In genomic region chr17:6435051-6435450, GRCh38 we compare ENCODE assay signal across 24 cellular contexts. TPM values are rescaled to one million over a fixed set of nuclear protein-coding genes. Genes with fewer than 3 reads are reported as not detected.
A peak's percentile ranks its signal among the peaks of the same experiment; 100 is the strongest.
DNase-seq lines count a peak whose midpoint lies in the region; ATAC-seq, FAIRE-seq and TF ChIP-seq lines count a peak whose summit lies in the region.
"Had no signal": no experiment of that assay in that cellular context is flagged by ENCODE, and none has a peak within 500 bp of the region (broad histone marks: within the 10 kb centered on the region; RNA-seq: fewer than 3 reads in every experiment).

AIPL1 (minus strand) TSS chr17:6435121; CDS start chr17:6435104, 17 bp downstream.

- 89% methylated on average over 16 of the region's 16 CpGs for WGBS in HUES64
- 87% methylated on average over 16 of the region's 16 CpGs; no CpG with 5 or more reads in 1 of the 2 experiments for WGBS in H1 (ENCODE audit: extremely low coverage in 1 of 2, insufficient coverage in 1 of 2, insufficient read length in 1 of 2, insufficient replicate concordance in 2 of 2, low coverage in 1 of 2, low lambda C conversion rate in 2 of 2, missing lambda C conversion rate in 1 of 2), 2 experiments

- H2BK5ac ChIP-seq in H1 (ENCODE audit: low read depth, low read length), result no peak within 1 kb of the TSS; the same call in 1 of the 2 replicates

- H3K23me2 ChIP-seq in H1 (ENCODE audit: low read depth, low read length), result no peaks in the 10 kb centered on the region

- no peak within 1 kb of the TSS for H3K4me2 ChIP-seq in H1 (ENCODE audit: insufficient read depth in 1 of 2, low read depth in 2 of 2, low read length in 2 of 2)
- no peak within 1 kb of the TSS for H3K4me2 ChIP-seq in osteoblast (ENCODE audit: insufficient read depth, low read length)
- H3K4me2 ChIP-seq: BLaER1 had no signal

- H2BK12ac ChIP-seq in H1 (ENCODE audit: low read depth, low read length), result 0 out of 2 replicates have a peak within 1 kb of the TSS, but pooled peaks have one; percentile 27

- no peak for ATAC-seq in GM21526 (IDR thresholded peaks at IDR 0.05; ENCODE audit: low FRiP score, unreplicated experiment)
- ATAC-seq: K562 had no signal

- H4K20me1 ChIP-seq in H1 (replicated peaks in 1 of 2; ENCODE audit: control insufficient read depth in 1 of 2, insufficient read depth in 2 of 2, low read length in 2 of 2), result no peaks in the 10 kb centered on the region
- H4K20me1 ChIP-seq in osteoblast (ENCODE audit: insufficient read depth, low read length), result no peaks in the 10 kb centered on the region
- H4K20me1 ChIP-seq: BLaER1 had no signal

- H3K14ac ChIP-seq in H1 (ENCODE audit: insufficient read length), result no peak within 1 kb of the TSS

- FAIRE-seq in D721Med (lab: Jason Lieb, UNC) (no peak), H1 (lab: Jason Lieb, UNC) (no peak)
- FAIRE-seq: G401.6, H54, K562 had no signal

- H3K36me3 ChIP-seq in HUES64 (ENCODE audit: insufficient read depth, low read length) (no peaks in the 10 kb centered on the region), H1 (ENCODE audit: control insufficient read depth in 2 of 4, insufficient read depth in 4 of 4, low read length in 3 of 4) (no peaks in the 10 kb centered on the region), osteoblast (ENCODE audit: insufficient read depth, low read length) (no peaks in the 10 kb centered on the region)
- H3K36me3 ChIP-seq: BLaER1 had no signal

- POLR2A ChIA-PET in H1 (lab: Charles Lee; ENCODE audit: partially characterized antibody), result interaction anchor here (1.0 to 2.0 kb wide), 4 partner anchors 9 to 949 kb away, joined by 3 to 6 read pairs (median 3); partner anchors contain the start of genes DERL2, MIS12 and PIMREG

- CTCF ChIA-PET in H1 (lab: Charles Lee; ENCODE audit: partially characterized antibody), result interaction anchor here (0.8 to 5.3 kb wide), 18 partner anchors 12 to 843 kb away, joined by 3 to 60 read pairs (median 4); no protein-coding TSS in a partner anchor

- H4K8ac ChIP-seq in H1 (ENCODE audit: extremely low read depth, insufficient read depth, low read length), result peak within 1 kb of the TSS; percentile 47

- no peak within 1 kb of the TSS for H2BK120ac ChIP-seq in H1 (replicated peaks; ENCODE audit: low read depth, low read length)

- H2AK5ac ChIP-seq in H1 (ENCODE audit: low read depth, low read length), result no peak within 1 kb of the TSS

- peak within 1 kb of the TSS; percentile 24; the same call in 1 of the 2 replicates for H3K18ac ChIP-seq in H1 (ENCODE audit: extremely low read depth, low read length)

- H2AFZ ChIP-seq in H1 (ENCODE audit: low read length) (peak within 1 kb of the TSS; percentile 9; the same call in 1 of the 2 replicates), osteoblast (ENCODE audit: low read length) (no peak within 1 kb of the TSS)

- no peak for TF ChIP-seq EP300 in H1 (IDR thresholded peaks at IDR 0.05; ENCODE audit: borderline replicate concordance in 1 of 2, low read depth in 2 of 2, low read length in 2 of 2)

- H3K4ac ChIP-seq in H1 (replicated peaks; ENCODE audit: insufficient read length, low read depth, low read length), result no peak within 1 kb of the TSS

- no peak for TF ChIP-seq POLR2A in H1 (IDR thresholded peaks at IDR 0.05; ENCODE audit: control extremely low read depth in 1 of 2, low read depth in 2 of 2, low read length in 2 of 2)

- no peak within 1 kb of the TSS for H4K5ac ChIP-seq in H1 (ENCODE audit: insufficient read length, low read depth, low read length)

- no peaks in the 10 kb centered on the region for H3K27me3 ChIP-seq in HUES64 (ENCODE audit: insufficient read depth, low read length)
- H3K27me3 ChIP-seq in H1 (replicated peaks in 1 of 4; ENCODE audit: control insufficient read depth in 3 of 4, extremely low read depth in 1 of 4, insufficient read depth in 3 of 4, low read length in 3 of 4), result no peaks in the 10 kb centered on the region
- peaks cover 27% of the 10 kb centered on the region for H3K27me3 ChIP-seq in osteoblast (ENCODE audit: insufficient read depth, low read length)
- H3K27me3 ChIP-seq: BLaER1 had no signal

- H3K56ac ChIP-seq in H1 (replicated peaks; ENCODE audit: insufficient read length, low read depth, low read length), result no peak within 1 kb of the TSS

- H3K4me1 ChIP-seq in HUES64 (ENCODE audit: insufficient read depth, low read length) (peaks cover 17% of the 10 kb centered on the region), H1 (replicated peaks in 1 of 4; ENCODE audit: control insufficient read depth in 3 of 4, insufficient read depth in 4 of 4, low read length in 3 of 4) (peaks cover 2 to 16% (median 5%) of the 10 kb centered on the region in 4 experiments), osteoblast (ENCODE audit: insufficient read depth, low read length) (no peaks in the 10 kb centered on the region)
- H3K4me1 ChIP-seq: BLaER1 had no signal

- TF ChIP-seq CTCF in D721Med (IDR thresholded peaks at IDR 0.05; ENCODE audit: insufficient read depth, missing control alignments) (no peak), H1 (IDR thresholded peaks at IDR 0.05; ENCODE audit: control extremely low read depth in 1 of 3, insufficient read depth in 1 of 3, low read depth in 1 of 3, low read length in 3 of 3) (no peak), osteoblast (IDR thresholded peaks at IDR 0.05; ENCODE audit: extremely low read depth, low read depth, low read length) (no peak)

- H3K9ac ChIP-seq in HUES64 (ENCODE audit: low read depth, low read length) (peak within 1 kb of the TSS; percentile 36; the same call in 1 of the 2 replicates), H1 (replicated peaks in 1 of 4; ENCODE audit: extremely low read depth in 1 of 4, low read depth in 3 of 4, low read length in 3 of 4) (no peak within 1 kb of the TSS)
- H3K9ac ChIP-seq: BLaER1 had no signal

- peak; percentile 75 for DNase-seq in D721Med (ENCODE audit: insufficient read length, low spot score)
- DNase-seq in H1 (ENCODE audit: low read depth in 1 of 2, low spot score in 2 of 2), result no peak
- DNase-seq in osteoblast (ENCODE audit: insufficient read length, low spot score, missing footprints), result peak; percentile 51
- no peak for DNase-seq in activated T-cell treated with anti-CD3 and anti-CD28 coated beads, Interleukin-2, amount 50 U/mL, for 48 hours
- DNase-seq in SHP77 (lab: John Stamatoyannopoulos, UW), result no peak
- DNase-seq: CD4-positive, CD25-positive, alpha-beta regulatory T cell; Kasumi-1; NCI-H1105; NCI-H1436 treated with DMSO at 0.1 percent for 48 hours; NCI-H2029; NCI-H446; NCI-H524 treated with DMSO at 0.1 percent for 48 hours; NCI-H774; RPMI8226; SHP77 treated with DMSO at 0.1 percent for 48 hours had no signal

- H3K9me3 ChIP-seq in HUES64 (ENCODE audit: insufficient read depth, low read depth, low read length) (peaks cover 10% of the 10 kb centered on the region; the same call in 1 of the 2 replicates), H1 (ENCODE audit: insufficient read depth in 2 of 2, low read depth in 1 of 2, low read length in 1 of 2) (peaks cover 3 to 4% of the 10 kb centered on the region in 2 experiments; a peak in 2 of 4 replicates), osteoblast (ENCODE audit: low read depth, low read length) (no peaks in the 10 kb centered on the region)

- H3K79me1 ChIP-seq in H1 (ENCODE audit: low read depth, low read length), result no peaks in the 10 kb centered on the region

- H3K4me3 ChIP-seq in HUES64 (ENCODE audit: low read length) (no peak within 1 kb of the TSS), H1 (ENCODE audit: extremely low read depth in 1 of 4, insufficient read depth in 2 of 4, low read depth in 3 of 4, low read length in 4 of 4) (no peak within 1 kb of the TSS), osteoblast (ENCODE audit: insufficient read depth, low read length) (no peak within 1 kb of the TSS)
- H3K4me3 ChIP-seq: BLaER1, K562, SK-N-MC had no signal

- H2BK15ac ChIP-seq in H1 (ENCODE audit: low read length), result no peak within 1 kb of the TSS

- no peaks in the 10 kb centered on the region for H3K79me2 ChIP-seq in H1 (ENCODE audit: control insufficient read depth in 1 of 2, insufficient read depth in 2 of 2, low read length in 2 of 2)
- H3K79me2 ChIP-seq in osteoblast (ENCODE audit: insufficient read depth, low read length), result no peaks in the 10 kb centered on the region

- H2BK20ac ChIP-seq in H1 (ENCODE audit: low read length), result no peak within 1 kb of the TSS

- no peak for TF ChIP-seq RAD21 in H1 (IDR thresholded peaks at IDR 0.05 in 1 of 2, conservative IDR thresholded peaks at IDR 0.05 in 1 of 2; ENCODE audit: low read depth in 2 of 2, low read length in 2 of 2)

- H4K91ac ChIP-seq in H1 (replicated peaks; ENCODE audit: insufficient read length, low read length), result no peak within 1 kb of the TSS

- no peak within 1 kb of the TSS for H3K27ac ChIP-seq in HUES64 (ENCODE audit: low read depth, low read length)
- H3K27ac ChIP-seq in H1 (ENCODE audit: low read depth, low read length), result no peak within 1 kb of the TSS
- no peak within 1 kb of the TSS for H3K27ac ChIP-seq in osteoblast (ENCODE audit: low read depth, low read length)
- H3K27ac ChIP-seq: BLaER1, SK-N-MC had no signal

- H3K23ac ChIP-seq in H1 (ENCODE audit: insufficient read length), result no peak within 1 kb of the TSS

TF ChIP-seq in H1, 55 proteins besides CTCF, POLR2A, EP300 and RAD21 (continues in another document):
- TF ChIP-seq HDAC6 (IDR thresholded peaks at IDR 0.05; ENCODE audit: low read depth, low read length) (no peak), USF2 (IDR thresholded peaks at IDR 0.05; ENCODE audit: low read length) (no peak), ASH2L (IDR thresholded peaks at IDR 0.05; ENCODE audit: low read length) (no peak), CBX5 (IDR thresholded peaks at IDR 0.05; ENCODE audit: low read depth, low read length) (no peak), JUND (IDR thresholded peaks at IDR 0.05; ENCODE audit: low read length) (no peak), EZH2 (IDR thresholded peaks at IDR 0.05; ENCODE audit: low read depth, low read length, severe bottlenecking) (no peak)

RNA-seq across cellular contexts. Expression of gene AIPL1, which starts in this region (rescaled TPM):
- not detected for polyA plus RNA-seq in HUES64 (2013, experiment 1 of 2)
- polyA plus RNA-seq in HUES64 (2013, experiment 2 of 2), result not detected
- total RNA-seq in H1 (2021; fragmentation: NEBNext Ultra II Directional; extraction: Animal tissue kit (Norgen Biotek cat#: 25700)), result 0.71 TPM in 1 of 2 replicates, not detected in the other
- polyA plus RNA-seq in H1 (2011; rRNA removed), result 0.56 and 0.89 TPM in 2 replicates
- 1.6 TPM for polyA plus RNA-seq in H1 (2011; cell fraction: cytosol; rRNA removed)
- polyA plus RNA-seq in H1 (2011; cell fraction: nucleus; rRNA removed), result 0.78 TPM
- 0.22 to 0.55 TPM (median 0.40 TPM) in 4 replicates for polyA plus RNA-seq in H1 (2012, experiment 1 of 2)
- 0.09 TPM for polyA plus RNA-seq in H1 (2012, experiment 2 of 2)
- polyA plus RNA-seq in H1 (2013, experiment 1 of 2), result 0.14 TPM
- polyA plus RNA-seq in H1 (2013, experiment 2 of 2), result 0.29 TPM
- polyA minus RNA-seq in H1 (2011; rRNA and poly(A)+ RNA removed), result 0.20 and 0.22 TPM in 2 replicates
- not detected for polyA minus RNA-seq in H1 (2011; cell fraction: cytosol; rRNA and poly(A)+ RNA removed)
- polyA minus RNA-seq in H1 (2011; cell fraction: nucleus; rRNA and poly(A)+ RNA removed), result not detected
- total RNA-seq in osteoblast, result not detected in 2 replicates
- total RNA-seq: A172; CD4-positive, CD25-positive, alpha-beta regulatory T cell; HT1080; K562 had no signal
- polyA plus RNA-seq: CD4-positive, CD25-positive, alpha-beta regulatory T cell; K562 had no signal

Comparison
In these comparisons a context has a peak if more than half of its experiments do, and no peak if none do; other contexts are left out.
1. Peak in DNase-seq in osteoblast; RNA of the gene not detected or under 1 TPM.